In genomic region chr3:34675383-34676120, GRCh38 we compare ENCODE assay signal across 15 cellular contexts.
"Had no signal": no experiment of that assay in that cellular context is flagged by ENCODE, and none has a peak within 500 bp of the region (broad histone marks: within the 10 kb centered on the region; RNA-seq: fewer than 3 reads in every experiment).

No MANE protein-coding gene starts in this region.

- ATAC-seq: activated T-cell treated with anti-CD3 and anti-CD28 coated beads, Interleukin-2, amount 50 U/mL, for 4 hours; esophagus mucosa; foreskin keratinocyte; stimulated activated effector memory CD8-positive, alpha-beta T cell treated with anti-CD3 and anti-CD28 coated beads, Interleukin-12 subunit alpha, Interleukin-12 subunit beta, amount 100 ng/mL, for 72 hours had no signal

- H3K4me3 ChIP-seq: neural progenitor cell, right atrium auricular region, smooth muscle cell, transverse colon had no signal

- DNase-seq: activated CD4-positive, alpha-beta memory T cell treated with anti-CD3 and anti-CD28 coated beads for 36 hours; activated CD4-positive, alpha-beta T cell treated with anti-CD3 and anti-CD28 coated beads for 1 hour; activated gamma-delta T cell; activated T-cell treated with anti-CD3 and anti-CD28 coated beads, Interleukin-2, amount 50 U/mL, for 4 hours; central memory CD4-positive, alpha-beta T cell; endodermal cell; foreskin keratinocyte; head of caudate nucleus; left ventricle myocardium superior; transverse colon had no signal
